ENCODE assay signal across 8 cellular contexts in the genomic region with DNA sequence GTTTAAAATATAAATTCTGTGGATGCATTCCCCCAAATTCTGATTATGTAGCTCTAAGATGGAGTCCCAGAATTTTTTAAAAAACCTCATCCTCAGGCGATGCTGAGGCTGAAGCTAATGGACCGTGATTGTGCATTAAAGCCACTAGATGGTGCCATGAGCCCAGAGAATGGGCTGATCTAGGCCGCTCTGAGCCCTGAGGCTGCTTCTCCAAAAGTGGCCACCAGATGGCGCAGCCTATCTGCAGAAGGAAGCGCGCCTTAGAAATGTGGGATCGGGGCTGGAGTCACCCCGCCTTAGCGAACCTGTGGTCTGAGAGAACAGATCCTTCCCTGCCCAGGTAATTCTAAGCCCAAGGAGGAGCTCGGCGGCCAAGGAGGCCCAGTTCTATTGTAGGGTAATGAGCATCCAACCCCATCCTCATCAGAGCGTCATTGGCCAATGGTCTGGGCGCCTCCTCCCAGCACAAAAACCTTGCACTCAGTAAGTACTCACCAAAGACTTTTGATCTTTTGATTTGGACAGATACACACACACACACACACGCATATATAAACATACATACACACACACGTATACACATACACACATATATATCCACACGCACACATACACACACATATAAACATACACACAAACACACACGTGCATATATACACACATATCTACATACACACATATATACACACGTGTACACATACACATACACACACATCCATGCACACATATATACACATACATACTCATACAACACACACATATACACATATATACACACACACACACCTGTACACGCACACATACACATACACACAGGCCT. TPM values are rescaled to one million over a fixed set of nuclear protein-coding genes. Genes with fewer than 3 reads are reported as not detected.
A peak's percentile ranks its signal among the peaks of the same experiment; 100 is the strongest.
DNase-seq lines count a peak whose midpoint lies in the region; ATAC-seq and TF ChIP-seq lines count a peak whose summit lies in the region.

No MANE protein-coding gene starts in this region.

- WGBS in adrenal gland, 4 donors = 29 to 33% (median 30%) methylated on average over 14 to 19 of the region's 19 CpGs

- ATAC-seq in HG02623 (IDR thresholded peaks at IDR 0.05; ENCODE audit: unreplicated experiment) (peak; percentile 95), left ventricle myocardium superior (peak; percentile 93), sciatic nerve (peak; percentile 92)

- DNase-seq in NCI-H187 (lab: John Stamatoyannopoulos, UW) = peak; percentile 54 to 70
- no peak for DNase-seq in NCI-H187 treated with DMSO at 0.1 percent for 48 hours (lab: John Stamatoyannopoulos, UW)
- peak; percentile 13 for DNase-seq in NCI-H1048 (lab: John Stamatoyannopoulos, UW)
- peak; percentile 75 for DNase-seq in T follicular helper cell (ENCODE audit: low read depth)
- DNase-seq in adrenal gland = peak; percentile 79 to 97 (median 90)
- DNase-seq in left ventricle myocardium superior = peak; percentile 93
- DNase-seq in sciatic nerve (ENCODE audit: low spot score) = peak; percentile 95

- H3K4me1 ChIP-seq in adrenal gland (replicated peaks in 1 of 2) = no peaks in the 10 kb centered on the region

- intact Hi-C loops in adrenal gland (cut with DNase I) = loop anchor here (2.0 to 5.0 kb wide), 4 partner anchors 77 to 382 kb away; no protein-coding TSS in a partner anchor
- intact Hi-C loops in left ventricle myocardium superior (cut with micrococcal nuclease) = loop anchor here (2.0 to 10.0 kb wide), 3 partner anchors 82 to 380 kb away; no protein-coding TSS in a partner anchor
- intact Hi-C loops in sciatic nerve (cut with DNase I) = loop anchor here (10.0 kb wide), 1 partner anchor 380 kb away; no protein-coding TSS in a partner anchor

- TF ChIP-seq CTCF in adrenal gland (IDR thresholded peaks at IDR 0.05) = peak; percentile 100

- H3K36me3 ChIP-seq in adrenal gland (replicated peaks in 1 of 2) = no peaks in the 10 kb centered on the region

- no peak overlapping the region for H3K27ac ChIP-seq in adrenal gland

- H3K9me3 ChIP-seq in adrenal gland (replicated peaks in 1 of 3) = no peaks in the 10 kb centered on the region

- no peaks in the 10 kb centered on the region for H3K27me3 ChIP-seq in adrenal gland

- H3K4me3 ChIP-seq in adrenal gland = no peak overlapping the region

- TF ChIP-seq POLR2A in adrenal gland (IDR thresholded peaks at IDR 0.05) = peak in 1 of 2 donors; percentile 28

RNA-seq across cellular contexts. Expression of a gene that starts 13.7 kb away (rescaled TPM):
- 100 to 1,000 TPM in 5 of 8 donors, 10 to 100 TPM in 3; 78.0 to 248 (median 150) TPM for total RNA-seq in adrenal gland
- 10 to 100 TPM; 43.6 to 69.2 (median 53.6) TPM for polyA plus RNA-seq in adrenal gland
- 88.7 TPM for total RNA-seq in left ventricle myocardium superior
- total RNA-seq in sciatic nerve = 193 TPM

RNA-seq across cellular contexts. Expression of a gene that starts 43.6 kb away (rescaled TPM):
- 10 to 100 TPM; 12.0 to 33.1 (median 23.7) TPM for total RNA-seq in adrenal gland
- polyA plus RNA-seq in adrenal gland = 10 to 100 TPM in 1 of 3 donors, 1 to 10 TPM in 2; 7.1 to 12.3 (median 8.9) TPM
- total RNA-seq in left ventricle myocardium superior = 8.3 TPM
- 54.0 TPM for total RNA-seq in sciatic nerve
